16 cellular contexts compared by ENCODE assay signal in genomic region chr7:71613316-71613715, GRCh38.
DNase-seq lines count a peak whose midpoint lies in the region; ATAC-seq and TF ChIP-seq lines count a peak whose summit lies in the region.
"Had no signal": no experiment of that assay in that cellular context is flagged by ENCODE, and none has a peak within 500 bp of the region (broad histone marks: within the 10 kb centered on the region; RNA-seq: fewer than 3 reads in every experiment).

No MANE protein-coding gene starts in this region.

- CTCF ChIA-PET in GM10248 (lab: Yijun Ruan, JAX) = no interaction called here

- intact Hi-C loops in sciatic nerve (cut with DNase I) = no loop called here

- POLR2A ChIA-PET in GM10248 (lab: Yijun Ruan, JAX) = no interaction called here

- ATAC-seq in sciatic nerve (peak; percentile 73), HG02588 (IDR thresholded peaks at IDR 0.05; ENCODE audit: unreplicated experiment) (no peak)
- ATAC-seq: naive thymus-derived CD8-positive, alpha-beta T cell had no signal

- DNase-seq in M059J (ENCODE audit: low read depth) (peak; percentile 27), cerebellum (ENCODE audit: low spot score) (peak; percentile 67), iPS-NIHi7 (ENCODE audit: extremely low spot score) (peak; percentile 36), sciatic nerve (ENCODE audit: low spot score) (no peak), DMS79 treated with DMSO at 0.1 percent for 48 hours (lab: John Stamatoyannopoulos, UW) (no peak), GM10248 (ENCODE audit: extremely low spot score) (no peak), T1000 (lab: John Stamatoyannopoulos, UW) (no peak)
- DNase-seq: activated CD4-positive, alpha-beta T cell treated with anti-CD3 and anti-CD28 coated beads, Interleukin-2, amount 10 ng/mL, durations not matched to agents 7 days and 5 days; activated T-cell treated with anti-CD3 and anti-CD28 coated beads, Interleukin-2, amount 50 U/mL, for 24 hours; central memory CD4-positive, alpha-beta T cell; Karpas-422; naive thymus-derived CD8-positive, alpha-beta T cell; NCI-H1417 treated with DMSO at 0.1 percent for 48 hours; NCI-H345; stimulated activated CD4-positive, alpha-beta T cell treated with anti-CD3 and anti-CD28 coated beads, Interleukin-2, amount 100 ng/mL, for 48 hours had no signal

- TF ChIP-seq CTCF in GM10248 (IDR thresholded peaks at IDR 0.05; ENCODE audit: control extremely low read depth, extremely low read depth, low read depth, missing control alignments) = no peak

Comparison
In these comparisons a context has a peak if more than half of its experiments do, and no peak if none do; other contexts are left out.
1. DNase-seq: peak in M059J (single experiment), cerebellum (single experiment) and iPS-NIHi7 (single experiment); none in sciatic nerve (single experiment), DMS79 treated with DMSO at 0.1 percent for 48 hours (single experiment), GM10248 (single experiment) and T1000 (single experiment).